ENCODE assay signal across 1 cellular context in genomic region chr1:205698921-205699320, GRCh38.
TF ChIP-seq lines count a peak whose summit lies in the region.

No MANE protein-coding gene starts in this region.

TF ChIP-seq in H1, 55 proteins besides CTCF, POLR2A, EP300 and RAD21 (continued from another document):
- TF ChIP-seq, protein P1, sequence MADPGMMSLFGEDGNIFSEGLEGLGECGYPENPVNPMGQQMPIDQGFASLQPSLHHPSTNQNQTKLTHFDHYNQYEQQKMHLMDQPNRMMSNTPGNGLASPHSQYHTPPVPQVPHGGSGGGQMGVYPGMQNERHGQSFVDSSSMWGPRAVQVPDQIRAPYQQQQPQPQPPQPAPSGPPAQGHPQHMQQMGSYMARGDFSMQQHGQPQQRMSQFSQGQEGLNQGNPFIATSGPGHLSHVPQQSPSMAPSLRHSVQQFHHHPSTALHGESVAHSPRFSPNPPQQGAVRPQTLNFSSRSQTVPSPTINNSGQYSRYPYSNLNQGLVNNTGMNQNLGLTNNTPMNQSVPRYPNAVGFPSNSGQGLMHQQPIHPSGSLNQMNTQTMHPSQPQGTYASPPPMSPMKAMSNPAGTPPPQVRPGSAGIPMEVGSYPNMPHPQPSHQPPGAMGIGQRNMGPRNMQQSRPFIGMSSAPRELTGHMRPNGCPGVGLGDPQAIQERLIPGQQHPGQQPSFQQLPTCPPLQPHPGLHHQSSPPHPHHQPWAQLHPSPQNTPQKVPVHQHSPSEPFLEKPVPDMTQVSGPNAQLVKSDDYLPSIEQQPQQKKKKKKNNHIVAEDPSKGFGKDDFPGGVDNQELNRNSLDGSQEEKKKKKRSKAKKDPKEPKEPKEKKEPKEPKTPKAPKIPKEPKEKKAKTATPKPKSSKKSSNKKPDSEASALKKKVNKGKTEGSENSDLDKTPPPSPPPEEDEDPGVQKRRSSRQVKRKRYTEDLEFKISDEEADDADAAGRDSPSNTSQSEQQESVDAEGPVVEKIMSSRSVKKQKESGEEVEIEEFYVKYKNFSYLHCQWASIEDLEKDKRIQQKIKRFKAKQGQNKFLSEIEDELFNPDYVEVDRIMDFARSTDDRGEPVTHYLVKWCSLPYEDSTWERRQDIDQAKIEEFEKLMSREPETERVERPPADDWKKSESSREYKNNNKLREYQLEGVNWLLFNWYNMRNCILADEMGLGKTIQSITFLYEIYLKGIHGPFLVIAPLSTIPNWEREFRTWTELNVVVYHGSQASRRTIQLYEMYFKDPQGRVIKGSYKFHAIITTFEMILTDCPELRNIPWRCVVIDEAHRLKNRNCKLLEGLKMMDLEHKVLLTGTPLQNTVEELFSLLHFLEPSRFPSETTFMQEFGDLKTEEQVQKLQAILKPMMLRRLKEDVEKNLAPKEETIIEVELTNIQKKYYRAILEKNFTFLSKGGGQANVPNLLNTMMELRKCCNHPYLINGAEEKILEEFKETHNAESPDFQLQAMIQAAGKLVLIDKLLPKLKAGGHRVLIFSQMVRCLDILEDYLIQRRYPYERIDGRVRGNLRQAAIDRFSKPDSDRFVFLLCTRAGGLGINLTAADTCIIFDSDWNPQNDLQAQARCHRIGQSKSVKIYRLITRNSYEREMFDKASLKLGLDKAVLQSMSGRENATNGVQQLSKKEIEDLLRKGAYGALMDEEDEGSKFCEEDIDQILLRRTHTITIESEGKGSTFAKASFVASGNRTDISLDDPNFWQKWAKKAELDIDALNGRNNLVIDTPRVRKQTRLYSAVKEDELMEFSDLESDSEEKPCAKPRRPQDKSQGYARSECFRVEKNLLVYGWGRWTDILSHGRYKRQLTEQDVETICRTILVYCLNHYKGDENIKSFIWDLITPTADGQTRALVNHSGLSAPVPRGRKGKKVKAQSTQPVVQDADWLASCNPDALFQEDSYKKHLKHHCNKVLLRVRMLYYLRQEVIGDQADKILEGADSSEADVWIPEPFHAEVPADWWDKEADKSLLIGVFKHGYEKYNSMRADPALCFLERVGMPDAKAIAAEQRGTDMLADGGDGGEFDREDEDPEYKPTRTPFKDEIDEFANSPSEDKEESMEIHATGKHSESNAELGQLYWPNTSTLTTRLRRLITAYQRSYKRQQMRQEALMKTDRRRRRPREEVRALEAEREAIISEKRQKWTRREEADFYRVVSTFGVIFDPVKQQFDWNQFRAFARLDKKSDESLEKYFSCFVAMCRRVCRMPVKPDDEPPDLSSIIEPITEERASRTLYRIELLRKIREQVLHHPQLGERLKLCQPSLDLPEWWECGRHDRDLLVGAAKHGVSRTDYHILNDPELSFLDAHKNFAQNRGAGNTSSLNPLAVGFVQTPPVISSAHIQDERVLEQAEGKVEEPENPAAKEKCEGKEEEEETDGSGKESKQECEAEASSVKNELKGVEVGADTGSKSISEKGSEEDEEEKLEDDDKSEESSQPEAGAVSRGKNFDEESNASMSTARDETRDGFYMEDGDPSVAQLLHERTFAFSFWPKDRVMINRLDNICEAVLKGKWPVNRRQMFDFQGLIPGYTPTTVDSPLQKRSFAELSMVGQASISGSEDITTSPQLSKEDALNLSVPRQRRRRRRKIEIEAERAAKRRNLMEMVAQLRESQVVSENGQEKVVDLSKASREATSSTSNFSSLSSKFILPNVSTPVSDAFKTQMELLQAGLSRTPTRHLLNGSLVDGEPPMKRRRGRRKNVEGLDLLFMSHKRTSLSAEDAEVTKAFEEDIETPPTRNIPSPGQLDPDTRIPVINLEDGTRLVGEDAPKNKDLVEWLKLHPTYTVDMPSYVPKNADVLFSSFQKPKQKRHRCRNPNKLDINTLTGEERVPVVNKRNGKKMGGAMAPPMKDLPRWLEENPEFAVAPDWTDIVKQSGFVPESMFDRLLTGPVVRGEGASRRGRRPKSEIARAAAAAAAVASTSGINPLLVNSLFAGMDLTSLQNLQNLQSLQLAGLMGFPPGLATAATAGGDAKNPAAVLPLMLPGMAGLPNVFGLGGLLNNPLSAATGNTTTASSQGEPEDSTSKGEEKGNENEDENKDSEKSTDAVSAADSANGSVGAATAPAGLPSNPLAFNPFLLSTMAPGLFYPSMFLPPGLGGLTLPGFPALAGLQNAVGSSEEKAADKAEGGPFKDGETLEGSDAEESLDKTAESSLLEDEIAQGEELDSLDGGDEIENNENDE (IDR thresholded peaks at IDR 0.05; ENCODE audit: insufficient replicate concordance, low read length): no peak
- TF ChIP-seq JUND (IDR thresholded peaks at IDR 0.05; ENCODE audit: low read length) (no peak), YY1 (IDR thresholded peaks at IDR 0.05; ENCODE audit: low read depth, low read length) (no peak), CREB1 (IDR thresholded peaks at IDR 0.05) (no peak), CHD1 (IDR thresholded peaks at IDR 0.05; ENCODE audit: low read depth, low read length) (no peak), TCF12 (IDR thresholded peaks at IDR 0.05; ENCODE audit: low read depth, low read length) (no peak), ATF3 (IDR thresholded peaks at IDR 0.05; ENCODE audit: insufficient read depth, low read depth, low read length) (no peak), CBX5 (IDR thresholded peaks at IDR 0.05; ENCODE audit: low read depth, low read length) (no peak), EGR1 (IDR thresholded peaks at IDR 0.05; ENCODE audit: borderline replicate concordance, low read depth, low read length) (no peak), MAFK (IDR thresholded peaks at IDR 0.05; ENCODE audit: low read depth, low read length) (no peak), HDAC2 (IDR thresholded peaks at IDR 0.05; ENCODE audit: borderline replicate concordance in 1 of 2, low read depth in 2 of 2, low read length in 2 of 2) (no peak), SIRT6 (IDR thresholded peaks at IDR 0.05; ENCODE audit: low read length) (no peak), CHD2 (IDR thresholded peaks at IDR 0.05; ENCODE audit: low read length) (no peak), SAP30 (IDR thresholded peaks at IDR 0.05; ENCODE audit: insufficient read depth, insufficient replicate concordance, low read length) (no peak), TAF7 (optimal IDR thresholded peaks at IDR 0.05; ENCODE audit: borderline replicate concordance, low read depth, low read length) (no peak)
TF ChIP-seq in H1: peak in this region for 0.
